In the genomic region with DNA sequence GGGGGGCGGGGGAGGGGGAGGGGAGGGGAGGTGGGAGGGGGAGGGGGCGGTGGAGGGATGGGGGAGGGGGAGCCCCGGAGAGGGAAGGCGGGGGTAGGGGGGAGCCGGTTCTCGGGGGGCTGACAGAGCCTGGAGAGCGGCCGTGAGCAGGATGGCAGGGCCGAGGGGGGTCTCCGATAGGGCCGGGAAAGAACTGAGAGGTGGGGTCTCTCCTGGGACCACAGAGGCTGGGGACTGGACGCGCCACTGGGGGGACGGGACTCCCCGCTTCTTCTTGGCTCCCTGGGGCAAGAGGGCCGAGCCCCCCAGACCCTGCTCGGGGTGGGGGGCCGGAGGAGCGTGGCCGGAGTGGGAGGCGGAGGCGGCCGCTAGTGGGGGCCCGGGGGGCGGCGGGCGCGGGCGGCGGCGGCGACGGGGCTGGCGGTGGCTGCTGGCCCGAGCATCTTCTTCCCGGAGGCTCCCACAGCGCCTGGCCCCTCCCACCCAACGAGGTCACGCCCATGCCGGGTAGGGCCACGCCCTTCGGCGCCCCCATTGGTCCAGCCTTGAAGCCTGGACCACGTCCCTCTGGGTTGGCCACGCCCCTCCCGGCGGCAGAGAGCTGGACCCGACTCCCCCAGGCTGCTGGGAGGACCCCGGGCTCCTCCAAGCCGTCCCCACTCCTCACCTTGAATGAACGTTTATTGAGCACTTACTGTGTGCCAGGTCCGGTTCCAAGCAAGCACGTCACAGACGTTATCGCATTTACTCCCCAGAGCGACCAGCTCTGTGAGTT, we compare ENCODE assay signal across 9 cellular contexts. TPM values are rescaled to one million over a fixed set of nuclear protein-coding genes. Genes with fewer than 3 reads are reported as not detected.
DNase-seq lines count a peak whose midpoint lies in the region; ATAC-seq and TF ChIP-seq lines count a peak whose summit lies in the region.
"Had no signal": no experiment of that assay in that cellular context is flagged by ENCODE, and none has a peak within 500 bp of the region (broad histone marks: within the 10 kb centered on the region; RNA-seq: fewer than 3 reads in every experiment).

A gene with protein sequence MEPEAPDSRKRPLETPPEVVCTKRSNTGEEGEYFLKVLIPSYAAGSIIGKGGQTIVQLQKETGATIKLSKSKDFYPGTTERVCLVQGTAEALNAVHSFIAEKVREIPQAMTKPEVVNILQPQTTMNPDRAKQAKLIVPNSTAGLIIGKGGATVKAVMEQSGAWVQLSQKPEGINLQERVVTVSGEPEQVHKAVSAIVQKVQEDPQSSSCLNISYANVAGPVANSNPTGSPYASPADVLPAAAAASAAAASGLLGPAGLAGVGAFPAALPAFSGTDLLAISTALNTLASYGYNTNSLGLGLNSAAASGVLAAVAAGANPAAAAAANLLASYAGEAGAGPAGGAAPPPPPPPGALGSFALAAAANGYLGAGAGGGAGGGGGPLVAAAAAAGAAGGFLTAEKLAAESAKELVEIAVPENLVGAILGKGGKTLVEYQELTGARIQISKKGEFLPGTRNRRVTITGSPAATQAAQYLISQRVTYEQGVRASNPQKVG (minus strand): TSS at position 302 of the 775 bp plus-strand sequence. CDS start 514 bp downstream, outside the sequence.

- DNase-seq in HT1080 (ENCODE audit: low read depth) (peak; percentile 70), RPMI7951 (ENCODE audit: low read depth) (peak; percentile 57), cardiac fibroblast (ENCODE audit: low read depth in 2 of 2) (peak; percentile 72 to 81), immature natural killer cell (peak; percentile 15 to 20 (median 19))
- peak; percentile 68 for DNase-seq in stimulated activated CD4-positive, alpha-beta T cell treated with anti-CD3 and anti-CD28 coated beads, Interleukin-15, amount 100 ng/mL, for 24 hours

- peak within 1 kb of the TSS; percentile 41; the same call in 1 of the 2 replicates for H3K27ac ChIP-seq in BLaER1

- no peak for ATAC-seq in GM18858 (IDR thresholded peaks at IDR 0.05; ENCODE audit: unreplicated experiment)
- no peak for ATAC-seq in HG03354 (IDR thresholded peaks at IDR 0.05; ENCODE audit: poor library complexity, severe bottlenecking, unreplicated experiment)

- no peaks in the 10 kb centered on the region for H3K36me3 ChIP-seq in BLaER1

- H3K4me3 Mint-ChIP-seq in immature natural killer cell, result peak within 1 kb of the TSS in 3 of 5 donors; percentile 21 to 33 (median 25)

- peaks cover 13 to 17% of the 10 kb centered on the region in 2 donors for H3K4me1 Mint-ChIP-seq in immature natural killer cell

- H3K9me3 ChIP-seq in BLaER1, result no peaks in the 10 kb centered on the region

- H3K4me1 ChIP-seq in BLaER1, result peaks cover 76% of the 10 kb centered on the region

- no peaks in the 10 kb centered on the region; the same call in 1 of the 2 replicates for H3K27me3 ChIP-seq in BLaER1

- no peaks in the 10 kb centered on the region for H3K36me3 Mint-ChIP-seq in immature natural killer cell

- peak within 1 kb of the TSS; percentile 88 for H3K4me2 ChIP-seq in BLaER1

- peaks cover 18 to 45% (median 23%) of the 10 kb centered on the region in 3 donors for H3K27me3 Mint-ChIP-seq in immature natural killer cell (ENCODE audit: low read depth in 3 of 3)

- peak within 1 kb of the TSS; percentile 63 for H3K4me3 ChIP-seq in BLaER1
- peak within 1 kb of the TSS; percentile 57 to 59 for H3K4me3 ChIP-seq in cardiac fibroblast (replicated peaks in 1 of 2; ENCODE audit: low read depth in 2 of 2, low read length in 2 of 2)

- no peak for TF ChIP-seq CTCF in cardiac fibroblast (IDR thresholded peaks at IDR 0.05; ENCODE audit: low read depth, low read length)

- H3K9me3 Mint-ChIP-seq in immature natural killer cell, result no peaks in the 10 kb centered on the region

- H3K27ac Mint-ChIP-seq in immature natural killer cell, result no peak within 1 kb of the TSS

- H4K20me1 ChIP-seq in BLaER1, result no peaks in the 10 kb centered on the region

- 0 out of 2 replicates have a peak within 1 kb of the TSS, but pooled peaks have one; percentile 38 for H3K9ac ChIP-seq in BLaER1

RNA-seq across cellular contexts. Expression of the gene that starts here (rescaled TPM):
- 0.47 and 0.59 TPM in 2 replicates for total RNA-seq in HT1080 (2014; rRNA removed; shearing (Covaris generic))
- polyA plus RNA-seq in HT1080 (2015; cell fraction: cytosol; rRNA removed), result 0.10 and 0.14 TPM in 2 replicates
- 0.11 and 0.26 TPM in 2 replicates for polyA plus RNA-seq in HT1080 (2015; cell fraction: nucleus; rRNA removed)
- not detected in 2 replicates for total RNA-seq in RPMI7951 (2014; rRNA removed; shearing (Covaris generic))
- not detected for polyA plus RNA-seq in immature natural killer cell
- total RNA-seq: epithelial cell of proximal tubule had no signal

Comparison
In these comparisons a context has a peak if more than half of its experiments do, and no peak if none do; other contexts are left out.
1. Peak in DNase-seq in HT1080; RNA of the gene not detected or under 1 TPM.
2. Peak in DNase-seq in RPMI7951; RNA of the gene not detected or under 1 TPM.
3. Peak in DNase-seq in immature natural killer cell; RNA of the gene not detected or under 1 TPM.
4. DNase-seq: peak in every context shown above with its lines; median percentile 76 in cardiac fibroblast; 70 in HT1080; 68 in stimulated activated CD4-positive, alpha-beta T cell treated with anti-CD3 and anti-CD28 coated beads, Interleukin-15, amount 100 ng/mL, for 24 hours; 57 in RPMI7951; 19 in immature natural killer cell.